ENCODE assay signal across 28 cellular contexts in genomic region chr6:132506461-132506860, GRCh38. TPM values are rescaled to one million over a fixed set of nuclear protein-coding genes. Genes with fewer than 3 reads are reported as not detected.
DNase-seq lines count a peak whose midpoint lies in the region; ATAC-seq, FAIRE-seq and TF ChIP-seq lines count a peak whose summit lies in the region.
"Had no signal": no experiment of that assay in that cellular context is flagged by ENCODE, and none has a peak within 500 bp of the region (broad histone marks: within the 10 kb centered on the region; RNA-seq: fewer than 3 reads in every experiment).

No MANE protein-coding gene starts in this region.

- H3K4me3 Mint-ChIP-seq in IgD-negative memory B cell: peak overlapping the region; percentile 1 to 85 (median 44)
- peak overlapping the region; percentile 12 for H3K4me3 Mint-ChIP-seq in T-helper 17 cell
- peak overlapping the region; percentile 58 to 89 (median 80) for H3K4me3 Mint-ChIP-seq in naive B cell
- H3K4me3 Mint-ChIP-seq: CD4-positive, alpha-beta memory T cell; HFFc6; T-cell had no signal

- H3K4me1 Mint-ChIP-seq in IgD-negative memory B cell (peaks cover 65 to 76% (median 73%) of the 10 kb centered on the region in 3 donors), T-helper 17 cell (peaks cover 49% of the 10 kb centered on the region), naive B cell (peaks cover 77 to 86% (median 85%) of the 10 kb centered on the region in 3 donors)

- peaks cover 5% of the 10 kb centered on the region for H3K36me3 Mint-ChIP-seq in IgD-negative memory B cell
- H3K36me3 Mint-ChIP-seq in T-helper 17 cell (ENCODE audit: low read depth): peaks cover 3% of the 10 kb centered on the region
- peaks cover 41 to 63% of the 10 kb centered on the region in 2 donors for H3K36me3 Mint-ChIP-seq in naive B cell

- no peaks in the 10 kb centered on the region for H3K9me3 Mint-ChIP-seq in IgD-negative memory B cell
- no peaks in the 10 kb centered on the region for H3K9me3 Mint-ChIP-seq in naive B cell
- H3K9me3 Mint-ChIP-seq: CD4-positive, alpha-beta memory T cell; HFFc6; T-cell had no signal

- ATAC-seq in T-helper 17 cell (no peak), naive B cell (ENCODE audit: low read depth in 2 of 2) (peak in 1 of 2 donors; percentile 44), HG02884 (IDR thresholded peaks at IDR 0.05; ENCODE audit: unreplicated experiment) (no peak), GM19351 (IDR thresholded peaks at IDR 0.05; ENCODE audit: unreplicated experiment) (no peak), pancreas (no peak)
- ATAC-seq: A549, Right ventricle myocardium inferior, SK-N-SH treated with all-trans-retinoic acid at 6 μM for 48 hours, T-cell had no signal

- H3K4me3 ChIP-seq in pancreas: no peak overlapping the region
- H3K4me3 ChIP-seq: A549, HAP-1, PC-9, SJCRH30 had no signal

- H3K27me3 ChIP-seq in pancreas: no peaks in the 10 kb centered on the region
- H3K27me3 ChIP-seq: SJCRH30 had no signal

- H3K27ac Mint-ChIP-seq in IgD-negative memory B cell: peak overlapping the region in 2 of 3 donors; percentile 26 to 82
- H3K27ac Mint-ChIP-seq in T-helper 17 cell: no peak overlapping the region
- peak overlapping the region in 5 of 6 donors; percentile 50 to 90 (median 81) for H3K27ac Mint-ChIP-seq in naive B cell
- H3K27ac Mint-ChIP-seq: CD4-positive, alpha-beta memory T cell; HFFc6; T-cell had no signal

- H3K4me1 ChIP-seq in pancreas: peaks cover 3 to 27% (median 14%) of the 10 kb centered on the region in 3 donors
- H3K4me1 ChIP-seq: SJCRH30 had no signal

- peaks cover 0 to 17% (median 0%) of the 10 kb centered on the region in 3 donors for H3K36me3 ChIP-seq in pancreas

- H3K9me3 ChIP-seq in T-helper 17 cell (ENCODE audit: control insufficient read depth, low read length, poor library complexity, severe bottlenecking): no peaks in the 10 kb centered on the region
- no peaks in the 10 kb centered on the region for H3K9me3 ChIP-seq in pancreas
- H3K9me3 ChIP-seq: A549, HAP-1, SJCRH30 had no signal

- H3K27ac ChIP-seq in pancreas: no peak overlapping the region
- H3K27ac ChIP-seq: A549, PC-9, SJCRH30 had no signal

- intact Hi-C loops in pancreas (cut with DNase I): no loop called here

- WGBS in pancreas, 2 donors: 18 to 20% methylated on average over 2 of the region's 2 CpGs

- FAIRE-seq in GM18507 (lab: Jason Lieb, UNC): peak; percentile 31
- FAIRE-seq in pancreas (lab: Jason Lieb, UNC): no peak
- FAIRE-seq: A549 had no signal

- TF ChIP-seq CTCF in pancreas (IDR thresholded peaks at IDR 0.05): no peak

- DNase-seq in GM18507 (ENCODE audit: extremely low spot score, insufficient read length, low read depth): no peak
- DNase-seq in T-helper 17 cell: no peak
- DNase-seq in naive B cell: no peak
- DNase-seq in pancreas: no peak
- DNase-seq: AML-193; C1 segment of cervical spinal cord; CD4-positive, alpha-beta memory T cell; COR-L47; EL; GDM1; GOT3; HFFc6; NCI-H1092 treated with DMSO at 0.1 percent for 48 hours; NCI-H1436; NCI-H187; NCI-H524 treated with DMSO at 0.1 percent for 48 hours; NCI-H774; PC-9; SJCRH30; T-cell had no signal

- H3K27me3 Mint-ChIP-seq in IgD-negative memory B cell (no peaks in the 10 kb centered on the region), T-helper 17 cell (no peaks in the 10 kb centered on the region), naive B cell (no peaks in the 10 kb centered on the region)
- H3K27me3 Mint-ChIP-seq: CD4-positive, alpha-beta memory T cell; T-cell had no signal

RNA-seq across cellular contexts. Expression of gene STX7, which starts 6.5 kb away (rescaled TPM):
- polyA plus RNA-seq in IgD-negative memory B cell (96.7 TPM), naive B cell (ENCODE audit: low read depth in 6 of 6) (100 to 1,000 TPM; 141 to 257 (median 207) TPM), pancreas (1 to 10 TPM; 5.1 to 7.8 TPM)
- total RNA-seq in T-helper 17 cell (10 to 100 TPM; 17.3 to 18.4 TPM), pancreas (10 to 100 TPM; 12.2 to 33.0 (median 15.7) TPM)

RNA-seq across cellular contexts. Expression of gene TAAR9, which starts 31.6 kb away (rescaled TPM):
- polyA plus RNA-seq in IgD-negative memory B cell: not detected
- total RNA-seq in T-helper 17 cell: not detected
- not detected for polyA plus RNA-seq in naive B cell (ENCODE audit: low read depth in 6 of 6)
- total RNA-seq in pancreas: not detected
- polyA plus RNA-seq in pancreas: not detected
- total RNA-seq: CD4-positive, alpha-beta memory T cell; HFFc6; PC-9; Right ventricle myocardium inferior; RPMI7951; SJCRH30; T-cell had no signal
- polyA plus RNA-seq: A549; CD4-positive, alpha-beta memory T cell had no signal

RNA-seq across cellular contexts. Expression of gene TAAR8, which starts 46.0 kb away (rescaled TPM):
- polyA plus RNA-seq in IgD-negative memory B cell (not detected), naive B cell (ENCODE audit: low read depth in 6 of 6) (not detected), pancreas (not detected)
- total RNA-seq in T-helper 17 cell (not detected), pancreas (not detected)
- total RNA-seq: CD4-positive, alpha-beta memory T cell; HFFc6; PC-9; Right ventricle myocardium inferior; RPMI7951; SJCRH30; T-cell had no signal
- polyA plus RNA-seq: A549; CD4-positive, alpha-beta memory T cell had no signal

Comparison
In these comparisons a context has a peak if more than half of its experiments do, and no peak if none do; other contexts are left out.
1. H3K4me3 Mint-ChIP-seq: peak in every context shown above with its lines; median percentile 80 in naive B cell; 44 in IgD-negative memory B cell; 12 in T-helper 17 cell.
2. RNA of gene STX7, which starts 6.5 kb away (polyA plus RNA-seq): 141 to 257 TPM in naive B cell and 96.7 TPM in IgD-negative memory B cell (single experiment); 5.1 to 7.8 TPM in pancreas; every median in the first group is over 10 times any median in the second.